ENCODE assay signal across 20 cellular contexts in genomic region chr13:109971006-109971744, GRCh38.
DNase-seq lines count a peak whose midpoint lies in the region; ATAC-seq, FAIRE-seq and TF ChIP-seq lines count a peak whose summit lies in the region.
"Had no signal": no experiment of that assay in that cellular context is flagged by ENCODE, and none has a peak within 500 bp of the region (broad histone marks: within the 10 kb centered on the region; RNA-seq: fewer than 3 reads in every experiment).

No MANE protein-coding gene starts in this region.

- H3K36me3 Mint-ChIP-seq in activated naive CD4-positive, alpha-beta T cell treated with anti-CD3 and anti-CD28 coated beads, Interleukin-2, amount 10 ng/mL, durations not matched to agents 7 days and 5 days = no peaks in the 10 kb centered on the region
- H3K36me3 Mint-ChIP-seq: CD8-positive, alpha-beta memory T cell had no signal

- peaks cover 12% of the 10 kb centered on the region for H3K27me3 ChIP-seq in A673 (replicated peaks; ENCODE audit: insufficient read depth, low read depth, low read length, poor library complexity)
- H3K27me3 ChIP-seq in foreskin keratinocyte = no peaks in the 10 kb centered on the region

- H3K9me3 Mint-ChIP-seq in activated naive CD4-positive, alpha-beta T cell treated with anti-CD3 and anti-CD28 coated beads, Interleukin-2, amount 10 ng/mL, durations not matched to agents 7 days and 5 days = peaks cover 7% of the 10 kb centered on the region

- H3K4me1 ChIP-seq in A673 (ENCODE audit: insufficient read depth, low read length, poor library complexity, severe bottlenecking) = peaks cover 4% of the 10 kb centered on the region
- peaks cover 8% of the 10 kb centered on the region for H3K4me1 ChIP-seq in foreskin keratinocyte

- POLR2A ChIA-PET in A673 (lab: Charles Lee; ENCODE audit: low non-redundant PET) = no interaction called here

- H3K4me3 ChIP-seq in A673 (ENCODE audit: low read depth, low read length, poor library complexity, severe bottlenecking) (no peak overlapping the region), SK-N-MC (peak overlapping the region; percentile 64)
- H3K4me3 ChIP-seq: GM12878, PC-9 had no signal

- H3K36me3 ChIP-seq in A673 (ENCODE audit: insufficient read depth, low read length, poor library complexity, severe bottlenecking) = no peaks in the 10 kb centered on the region
- H3K36me3 ChIP-seq in SK-N-MC (ENCODE audit: insufficient read depth, low read length) = no peaks in the 10 kb centered on the region

- peak; percentile 38 for ATAC-seq in foreskin keratinocyte
- ATAC-seq: GM12878, HCT116 had no signal

- H3K9ac ChIP-seq in SK-N-MC (ENCODE audit: insufficient read length) = no peak overlapping the region

- DNase-seq in A673 (ENCODE audit: low spot score) (peak; percentile 8), EL (peak; percentile 4), SK-N-MC (ENCODE audit: low read depth, low spot score) (peak; percentile 56), foreskin keratinocyte (no peak), H54 (ENCODE audit: insufficient read length, low spot score) (no peak), DMS53 treated with DMSO at 0.1 percent for 48 hours (lab: John Stamatoyannopoulos, UW; ENCODE audit: unreplicated experiment) (no peak), NCI-H1694 (lab: John Stamatoyannopoulos, UW) (no peak)
- no peak for DNase-seq in activated naive CD4-positive, alpha-beta T cell treated with anti-CD3 and anti-CD28 coated beads, Interleukin-2, amount 10 ng/mL, durations not matched to agents 7 days and 5 days
- DNase-seq: CD8-positive, alpha-beta memory T cell; IMR-90; Kasumi-1; NCI-H1436; NCI-H2081 treated with DMSO at 0.1 percent for 48 hours; NCI-H524 treated with DMSO at 0.1 percent for 48 hours; PC-9; SHP77 had no signal

- no peak overlapping the region for H3K4me3 Mint-ChIP-seq in activated naive CD4-positive, alpha-beta T cell treated with anti-CD3 and anti-CD28 coated beads, Interleukin-2, amount 10 ng/mL, durations not matched to agents 7 days and 5 days
- H3K4me3 Mint-ChIP-seq: CD8-positive, alpha-beta memory T cell had no signal

- H3K9me3 ChIP-seq in A673 (ENCODE audit: low read depth, low read length, poor library complexity, severe bottlenecking) = no peaks in the 10 kb centered on the region
- H3K9me3 ChIP-seq in SK-N-MC (ENCODE audit: low read depth, low read length) = no peaks in the 10 kb centered on the region

- no peak for FAIRE-seq in H54 (lab: Jason Lieb, UNC)
- FAIRE-seq: A204.1, GM12878, GM18507 had no signal

- TF ChIP-seq CTCF in A673 (conservative IDR thresholded peaks at IDR 0.05; ENCODE audit: low read depth, low read length) (no peak), foreskin keratinocyte (conservative IDR thresholded peaks at IDR 0.05) (no peak)

- intact Hi-C loops in A673 (cut with micrococcal nuclease; ENCODE audit: unreplicated experiment) = no loop called here

- TF ChIP-seq POLR2A in H54 (IDR thresholded peaks at IDR 0.05; ENCODE audit: low read depth, low read length) = no peak

- peaks cover 4% of the 10 kb centered on the region for H3K27me3 Mint-ChIP-seq in activated naive CD4-positive, alpha-beta T cell treated with anti-CD3 and anti-CD28 coated beads, Interleukin-2, amount 10 ng/mL, durations not matched to agents 7 days and 5 days

- H3K4me1 Mint-ChIP-seq in activated naive CD4-positive, alpha-beta T cell treated with anti-CD3 and anti-CD28 coated beads, Interleukin-2, amount 10 ng/mL, durations not matched to agents 7 days and 5 days = no peaks in the 10 kb centered on the region
- H3K4me1 Mint-ChIP-seq: CD8-positive, alpha-beta memory T cell had no signal

- H3K27ac ChIP-seq in A673 (ENCODE audit: low read depth, low read length, poor library complexity, severe bottlenecking) (no peak overlapping the region), SK-N-MC (peak overlapping the region; percentile 47; the same call in 1 of the 2 replicates), foreskin keratinocyte (no peak overlapping the region)
- H3K27ac ChIP-seq: PC-9 had no signal

- BruUV-seq in A673 (replicated peaks; lab: Mats Ljungman, UMichigan) = no TSS peak

- CTCF ChIA-PET in A673 (lab: Charles Lee) = no interaction called here
- CTCF ChIA-PET in activated naive CD4-positive, alpha-beta T cell treated with anti-CD3 and anti-CD28 coated beads, Interleukin-2, amount 10 ng/mL, durations not matched to agents 7 days and 5 days (lab: Charles Lee) = no interaction called here

- H3K27ac Mint-ChIP-seq in activated naive CD4-positive, alpha-beta T cell treated with anti-CD3 and anti-CD28 coated beads, Interleukin-2, amount 10 ng/mL, durations not matched to agents 7 days and 5 days = no peak overlapping the region
- H3K27ac Mint-ChIP-seq: CD8-positive, alpha-beta memory T cell had no signal

Comparison
In these comparisons a context has a peak if more than half of its experiments do, and no peak if none do; other contexts are left out.
1. DNase-seq: peak in A673 (single experiment), EL (single experiment) and SK-N-MC (single experiment); none in foreskin keratinocyte (0 of 2), H54 (single experiment), DMS53 treated with DMSO at 0.1 percent for 48 hours (single experiment), NCI-H1694 (single experiment) and activated naive CD4-positive, alpha-beta T cell treated with anti-CD3 and anti-CD28 coated beads, Interleukin-2, amount 10 ng/mL, durations not matched to agents 7 days and 5 days (single experiment).